Comparison of ENCODE assay signal across 9 cellular contexts in genomic region chr19:4624733-4625362, GRCh38. TPM values are rescaled to one million over a fixed set of nuclear protein-coding genes. Genes with fewer than 3 reads are reported as not detected.
DNase-seq lines count a peak whose midpoint lies in the region; ATAC-seq and TF ChIP-seq lines count a peak whose summit lies in the region.
"Had no signal": no experiment of that assay in that cellular context is flagged by ENCODE, and none has a peak within 500 bp of the region (broad histone marks: within the 10 kb centered on the region; RNA-seq: fewer than 3 reads in every experiment).

No MANE protein-coding gene starts in this region.

- TF ChIP-seq CTCF in cardiac fibroblast (IDR thresholded peaks at IDR 0.05; ENCODE audit: low read depth, low read length) (peak; percentile 40), left lung (IDR thresholded peaks at IDR 0.05) (no peak)

- no peak overlapping the region for H3K27ac ChIP-seq in left lung

- H3K36me3 ChIP-seq in left lung = no peaks in the 10 kb centered on the region

- no peaks in the 10 kb centered on the region for H3K4me1 ChIP-seq in left lung

- intact Hi-C loops in left ventricle myocardium superior (cut with micrococcal nuclease) (no loop called here), Right ventricle myocardium inferior (cut with DNase I) (no loop called here), left lung (cut with DNase I) (no loop called here)

- H3K4me3 ChIP-seq in cardiac fibroblast (replicated peaks in 1 of 2; ENCODE audit: low read depth in 2 of 2, low read length in 2 of 2) (no peak overlapping the region), left lung (no peak overlapping the region)

- no peaks in the 10 kb centered on the region for H3K9me3 ChIP-seq in left lung

- ATAC-seq in left ventricle myocardium superior (no peak), Right ventricle myocardium inferior (no peak), GM18870 (IDR thresholded peaks at IDR 0.05; ENCODE audit: unreplicated experiment) (no peak), left lung (no peak)
- ATAC-seq: activated naive CD8-positive, alpha-beta T cell treated with anti-CD3 and anti-CD28 coated beads, Interleukin-2, amount 50 U/mL, for 24 hours had no signal

- DNase-seq in left ventricle myocardium superior (peak; percentile 20), Right ventricle myocardium inferior (ENCODE audit: missing footprints) (no peak), NCI-H2171 (lab: John Stamatoyannopoulos, UW) (peak; percentile 60), cardiac fibroblast (ENCODE audit: low read depth in 2 of 2) (peak in 1 of 2 donors; percentile 40), D341Med (ENCODE audit: low spot score) (no peak), left lung (no peak)
- DNase-seq in activated CD8-positive, alpha-beta memory T cell treated with anti-CD3 and anti-CD28 coated beads, Interleukin-2, amount 50 U/mL, for 4 hours = no peak
- DNase-seq: activated naive CD8-positive, alpha-beta T cell treated with anti-CD3 and anti-CD28 coated beads, Interleukin-2, amount 50 U/mL, for 24 hours had no signal

- H3K27me3 ChIP-seq in left lung = peaks cover 4 to 50% of the 10 kb centered on the region in 2 donors

RNA-seq across cellular contexts. Expression of gene TNFAIP8L1, which starts 14.5 kb away (rescaled TPM):
- total RNA-seq in left ventricle myocardium superior = 4.8 TPM
- 4.4 TPM for total RNA-seq in Right ventricle myocardium inferior
- 1 to 10 TPM; 5.9 to 8.6 TPM for total RNA-seq in left lung

RNA-seq across cellular contexts. Expression of gene MYDGF, which starts 45.3 kb away (rescaled TPM):
- total RNA-seq in left ventricle myocardium superior (27.0 TPM), Right ventricle myocardium inferior (29.8 TPM), left lung (100 to 1,000 TPM in 1 of 2 donors, 10 to 100 TPM in 1; 98.2 to 156 TPM)

Comparison
In these comparisons a context has a peak if more than half of its experiments do, and no peak if none do; other contexts are left out.
1. DNase-seq: peak in left ventricle myocardium superior (single experiment) and NCI-H2171 (single experiment); none in Right ventricle myocardium inferior (single experiment), activated CD8-positive, alpha-beta memory T cell treated with anti-CD3 and anti-CD28 coated beads, Interleukin-2, amount 50 U/mL, for 4 hours (single experiment), D341Med (single experiment) and left lung (0 of 2).